Comparison of ENCODE assay signal across 8 cellular contexts in genomic region chr21:44911384-44912157, GRCh38. TPM values are rescaled to one million over a fixed set of nuclear protein-coding genes. Genes with fewer than 3 reads are reported as not detected.
DNase-seq lines count a peak whose midpoint lies in the region; ATAC-seq and TF ChIP-seq lines count a peak whose summit lies in the region.

No MANE protein-coding gene starts in this region.

- intact Hi-C loops in uterus (cut with DNase I; ENCODE audit: low total_unique reads), result no loop called here

- H3F3A ChIP-seq in Loucy (ENCODE audit: low read depth), result 0 out of 2 replicates have a peak, but pooled peaks cover 4% of the 10 kb centered on the region

- no peaks in the 10 kb centered on the region for H4K20me1 ChIP-seq in Loucy (ENCODE audit: insufficient read depth, low read length, poor library complexity, severe bottlenecking)

- no peaks in the 10 kb centered on the region for H3K9me2 ChIP-seq in Loucy (replicated peaks; ENCODE audit: low read depth, low read length)

- peak overlapping the region; percentile 42 for H3K4me3 ChIP-seq in Loucy (ENCODE audit: low read length, poor library complexity, severe bottlenecking)
- H3K4me3 ChIP-seq in choroid plexus epithelial cell (ENCODE audit: low read depth, low read length), result no peak overlapping the region
- no peak overlapping the region for H3K4me3 ChIP-seq in mucosa of stomach (ENCODE audit: low read length)
- H3K4me3 ChIP-seq in uterus, result no peak overlapping the region

- H3K27ac ChIP-seq in VCaP (peak overlapping the region; percentile 87), uterus (peak overlapping the region in 1 of 2 donors; percentile 15)

- no peak overlapping the region for H2AFZ ChIP-seq in Loucy (ENCODE audit: low read length)

- no peak for ATAC-seq in HG03378 (IDR thresholded peaks at IDR 0.05; ENCODE audit: unreplicated experiment)

- H3K9ac ChIP-seq in Loucy (ENCODE audit: low read depth, low read length, poor library complexity, severe bottlenecking), result peak overlapping the region; percentile 47
- H3K9ac ChIP-seq in mucosa of stomach (ENCODE audit: low read length), result peak overlapping the region; percentile 23

- H3K36me3 ChIP-seq in Loucy (ENCODE audit: insufficient read depth, low read length), result peaks cover 9% of the 10 kb centered on the region; the same call in 1 of the 2 replicates
- H3K36me3 ChIP-seq in mucosa of stomach (ENCODE audit: control insufficient read depth, insufficient read depth, low read length), result no peaks in the 10 kb centered on the region
- H3K36me3 ChIP-seq in uterus, result no peaks in the 10 kb centered on the region

- TF ChIP-seq CTCF in Loucy (conservative IDR thresholded peaks at IDR 0.05; ENCODE audit: low read length) (no peak), VCaP (conservative IDR thresholded peaks at IDR 0.05) (peak; percentile 23), choroid plexus epithelial cell (conservative IDR thresholded peaks at IDR 0.05; ENCODE audit: low read depth, low read length) (peak; percentile 18), uterus (IDR thresholded peaks at IDR 0.05) (peak in 2 of 4 experiments; percentile 32 to 33)

- DNase-seq in DMS153 (lab: John Stamatoyannopoulos, UW), result peak; percentile 52
- DNase-seq in choroid plexus epithelial cell (ENCODE audit: low read depth), result no peak
- DNase-seq in uterus, result peak; percentile 31 to 46
- no peak for DNase-seq in NCI-H1930 (lab: John Stamatoyannopoulos, UW)

- H3K79me2 ChIP-seq in Loucy (ENCODE audit: insufficient read depth, low read length), result peaks cover 46% of the 10 kb centered on the region

- no peak for TF ChIP-seq POLR2A in uterus (IDR thresholded peaks at IDR 0.05)

- H3K4me1 ChIP-seq in Loucy (ENCODE audit: insufficient read depth, low read length, poor library complexity, severe bottlenecking) (peaks cover 48% of the 10 kb centered on the region), mucosa of stomach (ENCODE audit: control insufficient read depth, insufficient read depth, low read length) (peaks cover 36% of the 10 kb centered on the region), uterus (no peaks in the 10 kb centered on the region)

- H3K27me3 ChIP-seq in Loucy (ENCODE audit: insufficient read depth, low read length, poor library complexity, severe bottlenecking), result no peaks in the 10 kb centered on the region
- no peaks in the 10 kb centered on the region for H3K27me3 ChIP-seq in mucosa of stomach (ENCODE audit: control insufficient read depth, insufficient read depth, low read length)
- no peaks in the 10 kb centered on the region for H3K27me3 ChIP-seq in uterus

- H3K9me3 ChIP-seq in Loucy (ENCODE audit: insufficient read depth, low read depth, low read length) (no peaks in the 10 kb centered on the region), mucosa of stomach (ENCODE audit: control insufficient read depth, low read length) (no peaks in the 10 kb centered on the region), uterus (no peaks in the 10 kb centered on the region)

- H3K4me2 ChIP-seq in Loucy (ENCODE audit: low read depth, low read length, poor library complexity, severe bottlenecking), result peak overlapping the region; percentile 58

RNA-seq across cellular contexts. Expression of gene ITGB2, which starts 9.1 kb away (rescaled TPM):
- total RNA-seq in uterus, result 10 to 100 TPM; 20.2 to 46.8 (median 21.0) TPM

RNA-seq across cellular contexts. Expression of gene SLX9, which starts 28.3 kb away (rescaled TPM):
- total RNA-seq in uterus, result 10 to 100 TPM in 2 of 4 donors, 1 to 10 TPM in 1, not detected in 1; 8.6 to 24.3 (median 10.5) TPM

RNA-seq across cellular contexts. Expression of gene PTTG1IP, which starts 38.1 kb away (rescaled TPM):
- 100 to 1,000 TPM; 108 to 202 (median 146) TPM for total RNA-seq in uterus

Comparison
In these comparisons a context has a peak if more than half of its experiments do, and no peak if none do; other contexts are left out.
1. DNase-seq: peak in DMS153 (single experiment) and uterus (2 of 2); none in choroid plexus epithelial cell (single experiment) and NCI-H1930 (0 of 2).